In the genomic region with DNA sequence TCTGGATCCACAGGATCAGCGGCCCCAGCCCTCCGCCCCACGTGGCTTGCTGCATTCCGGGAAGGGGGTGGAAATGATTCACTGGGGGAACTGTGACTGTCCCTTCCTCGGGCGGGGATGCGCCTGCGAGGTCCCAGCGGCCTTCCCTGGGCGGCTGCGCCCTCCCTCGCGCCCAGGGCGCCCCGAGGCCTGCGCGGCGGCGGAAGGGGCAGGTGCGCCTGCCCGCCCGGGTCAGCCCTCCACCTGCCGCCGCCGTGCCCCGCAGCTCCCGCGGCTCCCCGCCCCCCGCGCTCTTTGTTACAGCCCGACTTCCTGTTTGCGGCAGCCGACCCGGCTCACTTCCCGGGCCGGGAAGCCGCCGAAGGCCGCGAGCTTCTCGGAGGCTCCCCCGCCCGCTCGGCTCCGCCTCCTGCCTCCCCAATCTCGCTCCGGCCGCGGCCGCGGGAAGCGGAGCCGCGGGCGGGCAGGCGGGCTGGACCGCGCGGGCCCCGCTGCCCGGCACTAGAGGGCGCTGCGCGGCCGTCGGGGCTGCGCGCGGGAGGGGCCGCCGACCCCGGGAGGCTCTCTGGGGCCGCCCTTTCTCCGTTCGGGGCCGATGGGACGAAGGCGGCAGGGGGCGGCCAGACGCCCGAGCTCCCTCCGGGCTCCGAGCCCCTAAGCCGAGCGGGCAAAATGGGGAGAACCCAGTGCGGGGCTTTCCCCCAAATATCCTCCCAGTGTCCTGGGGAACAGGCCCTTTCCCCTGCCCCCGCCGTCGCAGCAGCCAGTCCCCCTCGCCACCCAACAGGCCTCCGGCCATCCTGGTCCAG, we compare ENCODE assay signal across 8 cellular contexts. TPM values are rescaled to one million over a fixed set of nuclear protein-coding genes. Genes with fewer than 3 reads are reported as not detected.
DNase-seq lines count a peak whose midpoint lies in the region; ATAC-seq and TF ChIP-seq lines count a peak whose summit lies in the region.

No MANE protein-coding gene starts in this region.

- H3K79me2 ChIP-seq in DND-41 (ENCODE audit: insufficient read depth, low read length) (no peaks in the 10 kb centered on the region), trophoblast cell (ENCODE audit: control insufficient read depth, insufficient read depth, low read length, poor library complexity) (peaks cover 3% of the 10 kb centered on the region)

- CTCF ChIA-PET in IMR-90 (lab: Yijun Ruan, JAX): interaction anchor here (0.6 to 3.6 kb wide), 20 partner anchors 11 to 1924 kb away, joined by 3 to 39 read pairs (median 5); a partner anchor contains a TSS

- peak overlapping the region; percentile 90 to 96 for H4K8ac ChIP-seq in IMR-90 (ENCODE audit: low read depth in 2 of 2, low read length in 2 of 2)
- H4K8ac ChIP-seq in trophoblast cell (ENCODE audit: low read depth, low read length): peak overlapping the region; percentile 82

- POLR2A ChIA-PET in IMR-90 (lab: Charles Lee; ENCODE audit: unreplicated experiment): interaction anchor here (0.6 to 1.3 kb wide), 6 partner anchors 11 to 80 kb away, joined by 3 to 6 read pairs (median 3); a partner anchor contains a TSS
- POLR2A ChIA-PET in activated naive CD8-positive, alpha-beta T cell treated with anti-CD3 and anti-CD28 coated beads, Interleukin-2, amount 10 ng/mL, durations not matched to agents 7 days and 5 days (lab: Charles Lee): interaction anchor here (0.8 to 5.4 kb wide), 7 partner anchors 9 to 391 kb away, joined by 3 to 68 read pairs (median 4); a partner anchor contains a TSS

- H3K18ac ChIP-seq in IMR-90 (ENCODE audit: low read depth, low read length) (peak overlapping the region; percentile 69), trophoblast cell (ENCODE audit: low read length) (peak overlapping the region; percentile 3)

- no peaks in the 10 kb centered on the region for H3K27me3 Mint-ChIP-seq in activated naive CD8-positive, alpha-beta T cell treated with anti-CD3 and anti-CD28 coated beads, Interleukin-2, amount 10 ng/mL, durations not matched to agents 7 days and 5 days

- DNase-seq in DND-41: peak; percentile 79
- peak; percentile 73 for DNase-seq in IMR-90
- DNase-seq in activated naive CD8-positive, alpha-beta T cell treated with anti-CD3 and anti-CD28 coated beads, Interleukin-2, amount 10 ng/mL, durations not matched to agents 7 days and 5 days: peak; percentile 85
- DNase-seq in cardiac muscle cell (ENCODE audit: low read depth in 1 of 2, low spot score in 1 of 2): peak; percentile 83 to 84
- DNase-seq in trophoblast cell: peak; percentile 32 to 72
- peak; percentile 71 for DNase-seq in ureter (ENCODE audit: low spot score)

- H4K12ac ChIP-seq in trophoblast cell (ENCODE audit: low read depth, low read length): peak overlapping the region; percentile 58

- H2BK12ac ChIP-seq in trophoblast cell (ENCODE audit: low read length): peak overlapping the region; percentile 19

- peak overlapping the region; percentile 87 for H3K4ac ChIP-seq in IMR-90 (ENCODE audit: low read depth, low read length)
- no peak overlapping the region for H3K4ac ChIP-seq in trophoblast cell (ENCODE audit: low read depth, low read length)

- H3K4me3 Mint-ChIP-seq in activated naive CD8-positive, alpha-beta T cell treated with anti-CD3 and anti-CD28 coated beads, Interleukin-2, amount 10 ng/mL, durations not matched to agents 7 days and 5 days: peak overlapping the region; percentile 74

- H4K91ac ChIP-seq in IMR-90 (ENCODE audit: insufficient read depth, low read depth, low read length): peak overlapping the region; percentile 88
- peak overlapping the region; percentile 75 for H4K91ac ChIP-seq in trophoblast cell (ENCODE audit: low read depth, low read length)

- H3K9ac ChIP-seq in DND-41 (ENCODE audit: low read depth, low read length): peak overlapping the region; percentile 67
- H3K9ac ChIP-seq in IMR-90 (ENCODE audit: low read depth, low read length): peak overlapping the region; percentile 59
- peak overlapping the region; percentile 60 for H3K9ac ChIP-seq in trophoblast cell (ENCODE audit: low read length)

- H3K4me1 ChIP-seq in DND-41 (ENCODE audit: insufficient read depth, low read length) (peaks cover 32% of the 10 kb centered on the region), IMR-90 (ENCODE audit: control insufficient read depth, insufficient read depth, low read length) (peaks cover 21% of the 10 kb centered on the region), cardiac muscle cell (ENCODE audit: low read depth) (peaks cover 8% of the 10 kb centered on the region), trophoblast cell (ENCODE audit: control insufficient read depth in 1 of 2, insufficient read depth in 2 of 2, low read length in 2 of 2) (peaks cover 3 to 7% of the 10 kb centered on the region in 2 experiments)

- H3K14ac ChIP-seq in IMR-90 (replicated peaks; ENCODE audit: low read depth, low read length): peak overlapping the region; percentile 94
- peak overlapping the region; percentile 65 for H3K14ac ChIP-seq in trophoblast cell (ENCODE audit: low read length)

- H2BK15ac ChIP-seq in IMR-90 (ENCODE audit: low read depth, low read length): peak overlapping the region; percentile 97; the same call in 2 of the 3 replicates

- H2BK120ac ChIP-seq in IMR-90 (ENCODE audit: low read depth, low read length): peak overlapping the region; percentile 78
- no peak overlapping the region for H2BK120ac ChIP-seq in trophoblast cell (ENCODE audit: insufficient read depth, low read length, poor library complexity)

- H3K4me2 ChIP-seq in DND-41 (ENCODE audit: insufficient read depth, low read length) (peak overlapping the region; percentile 99), IMR-90 (ENCODE audit: low read depth, low read length) (peak overlapping the region; percentile 66), trophoblast cell (ENCODE audit: low read length) (peak overlapping the region; percentile 83)

- peak; percentile 68 for TF ChIP-seq CTCF in DND-41 (IDR thresholded peaks at IDR 0.05; ENCODE audit: borderline replicate concordance, extremely low read depth, low read length, poor library complexity, severe bottlenecking)
- peak; percentile 84 for TF ChIP-seq CTCF in IMR-90 (conservative IDR thresholded peaks at IDR 0.05; ENCODE audit: low read depth, low read length)
- TF ChIP-seq CTCF in cardiac muscle cell (IDR thresholded peaks at IDR 0.05; ENCODE audit: low read depth, low read length): peak; percentile 29

- H2AK9ac ChIP-seq in IMR-90 (replicated peaks; ENCODE audit: low read depth, low read length, poor library complexity): peak overlapping the region; percentile 98

- no peaks in the 10 kb centered on the region for H3K9me3 Mint-ChIP-seq in activated naive CD8-positive, alpha-beta T cell treated with anti-CD3 and anti-CD28 coated beads, Interleukin-2, amount 10 ng/mL, durations not matched to agents 7 days and 5 days

- TF ChIP-seq POLR2A in IMR-90 (IDR thresholded peaks at IDR 0.05; ENCODE audit: low read depth, low read length): peak; percentile 75

- no peaks in the 10 kb centered on the region for H3K27me3 ChIP-seq in DND-41 (ENCODE audit: insufficient read depth, low read length, poor library complexity)
- no peaks in the 10 kb centered on the region for H3K27me3 ChIP-seq in IMR-90 (ENCODE audit: control insufficient read depth, insufficient read depth, low read length)
- peaks cover 30% of the 10 kb centered on the region for H3K27me3 ChIP-seq in cardiac muscle cell
- peaks cover 4% of the 10 kb centered on the region for H3K27me3 ChIP-seq in trophoblast cell (ENCODE audit: insufficient read depth, low read length)

- H3K9me3 ChIP-seq in DND-41 (ENCODE audit: insufficient read depth, low read length, severe bottlenecking) (no peaks in the 10 kb centered on the region), IMR-90 (ENCODE audit: control insufficient read depth, insufficient read depth, low read length) (no peaks in the 10 kb centered on the region), cardiac muscle cell (ENCODE audit: low read depth) (no peaks in the 10 kb centered on the region), trophoblast cell (ENCODE audit: insufficient read depth, low read depth, low read length) (no peaks in the 10 kb centered on the region)

- H3K36me3 Mint-ChIP-seq in activated naive CD8-positive, alpha-beta T cell treated with anti-CD3 and anti-CD28 coated beads, Interleukin-2, amount 10 ng/mL, durations not matched to agents 7 days and 5 days: no peaks in the 10 kb centered on the region

- H3K23ac ChIP-seq in IMR-90 (ENCODE audit: low read depth, low read length) (peak overlapping the region; percentile 82; the same call in 1 of the 2 replicates), trophoblast cell (ENCODE audit: low read length) (no peak overlapping the region)

- H3K27ac ChIP-seq in DND-41 (ENCODE audit: low read length) (peak overlapping the region; percentile 47), IMR-90 (ENCODE audit: insufficient read depth, low read length) (peak overlapping the region; percentile 82), cardiac muscle cell (no peak overlapping the region), trophoblast cell (ENCODE audit: low read depth, low read length) (no peak overlapping the region)

- BruUV-seq in IMR-90 (replicated peaks; lab: Mats Ljungman, UMichigan): no TSS peak

- peak; percentile 77 for TF ChIP-seq RAD21 in IMR-90 (IDR thresholded peaks at IDR 0.05; ENCODE audit: low read length)

- H4K20me1 ChIP-seq in DND-41 (ENCODE audit: insufficient read depth, low read length): peaks cover 3% of the 10 kb centered on the region; the same call in 1 of the 2 replicates
- no peaks in the 10 kb centered on the region; the same call in 1 of the 2 replicates for H4K20me1 ChIP-seq in IMR-90 (ENCODE audit: insufficient read depth, low read length)

- H2BK5ac ChIP-seq in IMR-90 (ENCODE audit: low read depth, low read length, poor library complexity, severe bottlenecking): peak overlapping the region; percentile 83
- H2BK5ac ChIP-seq in trophoblast cell (ENCODE audit: low read depth, low read length, poor library complexity): no peak overlapping the region

- peak; percentile 80 for ATAC-seq in DND-41 (ENCODE audit: insufficient read depth, low read depth)
- peak; percentile 61 for ATAC-seq in GM21423 (IDR thresholded peaks at IDR 0.05; ENCODE audit: unreplicated experiment)
- ATAC-seq in IMR-90 (ENCODE audit: low read depth): peak; percentile 89
- ATAC-seq in SK-N-SH treated with all-trans-retinoic acid at 6 μM for 48 hours: peak; percentile 87
- ATAC-seq in activated naive CD8-positive, alpha-beta T cell treated with anti-CD3 and anti-CD28 coated beads, Interleukin-2, amount 10 ng/mL, durations not matched to agents 7 days and 5 days (ENCODE audit: low read depth): peak; percentile 73

- intact Hi-C loops in IMR-90 (cut with micrococcal nuclease): loop anchor here (1.0 to 5.0 kb wide), 2 partner anchors 37 to 81 kb away; no protein-coding TSS in a partner anchor

- H4K5ac ChIP-seq in IMR-90 (ENCODE audit: low read depth, low read length): peak overlapping the region; percentile 80

- no CpG with 5 or more reads among the region's 92 CpGs for WGBS in IMR-90 (ENCODE audit: extremely low coverage in 2 of 2, insufficient read length in 1 of 2), 2 experiments
- WGBS in trophoblast cell (ENCODE audit: extremely low coverage, insufficient coverage, insufficient read length): no CpG with 5 or more reads among the region's 92 CpGs

- H3K4me1 Mint-ChIP-seq in activated naive CD8-positive, alpha-beta T cell treated with anti-CD3 and anti-CD28 coated beads, Interleukin-2, amount 10 ng/mL, durations not matched to agents 7 days and 5 days: peaks cover 26% of the 10 kb centered on the region

- no peaks in the 10 kb centered on the region for H3K36me3 ChIP-seq in DND-41 (ENCODE audit: insufficient read depth, low read length)
- peaks cover 4% of the 10 kb centered on the region for H3K36me3 ChIP-seq in IMR-90 (ENCODE audit: control insufficient read depth, insufficient read depth, low read length)
- no peaks in the 10 kb centered on the region for H3K36me3 ChIP-seq in cardiac muscle cell
- H3K36me3 ChIP-seq in trophoblast cell (ENCODE audit: control insufficient read depth in 1 of 2, insufficient read depth in 2 of 2, low read length in 2 of 2): no peaks in the 10 kb centered on the region

- peak overlapping the region; percentile 37 for H3K27ac Mint-ChIP-seq in activated naive CD8-positive, alpha-beta T cell treated with anti-CD3 and anti-CD28 coated beads, Interleukin-2, amount 10 ng/mL, durations not matched to agents 7 days and 5 days

- peak overlapping the region; percentile 68 for H3K56ac ChIP-seq in IMR-90 (ENCODE audit: extremely low read depth, insufficient read depth, low read length)

- peak overlapping the region; percentile 91 for H2AFZ ChIP-seq in DND-41 (ENCODE audit: low read depth, low read length)
- H2AFZ ChIP-seq in IMR-90 (replicated peaks; ENCODE audit: low read length, poor library complexity): peak overlapping the region; percentile 96
- peak overlapping the region; percentile 73 for H2AFZ ChIP-seq in trophoblast cell (ENCODE audit: insufficient read depth, low read length, poor library complexity)

- dilution Hi-C loops in IMR-90 (cut with HindIII; ENCODE audit: low sequenced_read_pairs, unreplicated experiment): no loop called here

- in situ Hi-C loops in IMR-90 (cut with MboI; ENCODE audit: low sequenced_read_pairs): loop anchor here (5.0 kb wide), 1 partner anchor 81 kb away; no protein-coding TSS in a partner anchor

- H2AK5ac ChIP-seq in IMR-90 (ENCODE audit: low read depth, low read length): peak overlapping the region; percentile 92
- no peak overlapping the region for H2AK5ac ChIP-seq in trophoblast cell (ENCODE audit: low read length)

- H2BK20ac ChIP-seq in IMR-90 (ENCODE audit: low read depth, low read length): peak overlapping the region; percentile 19; the same call in 1 of the 2 replicates

- H3K79me1 ChIP-seq in IMR-90 (ENCODE audit: low read depth in 1 of 2, low read length in 2 of 2) (peaks cover 14 to 34% of the 10 kb centered on the region in 2 experiments; a peak in 3 of 4 replicates), trophoblast cell (ENCODE audit: low read length) (peaks cover 5% of the 10 kb centered on the region)

- H3K4me3 ChIP-seq in DND-41 (ENCODE audit: low read depth in 1 of 2, low read length in 2 of 2) (peak overlapping the region; percentile 35 to 89; a peak in 3 of 4 replicates), IMR-90 (ENCODE audit: insufficient read depth, low read depth, low read length) (peak overlapping the region; percentile 30), cardiac muscle cell (peak overlapping the region; percentile 39), trophoblast cell (ENCODE audit: low read depth, low read length) (peak overlapping the region; percentile 56)

- H3K9me1 ChIP-seq in IMR-90 (ENCODE audit: insufficient read depth, low read length): peaks cover 21% of the 10 kb centered on the region

RNA-seq across cellular contexts. Expression of a gene that starts 11.5 kb away (rescaled TPM):
- total RNA-seq in IMR-90 (2012; rRNA removed) (41.9 and 51.3 TPM in 2 replicates), cardiac muscle cell (6.0 and 8.0 TPM in 2 replicates), ureter (9.2 TPM)
- polyA plus RNA-seq in IMR-90 (2012; rRNA removed) (72.5 and 77.8 TPM in 2 replicates), cardiac muscle cell (3.1 and 5.0 TPM in 2 replicates)
- polyA plus RNA-seq in IMR-90 (2012; cell fraction: cytosol; rRNA removed): 40.3 and 108 TPM in 2 replicates
- 31.6 and 74.8 TPM in 2 replicates for polyA plus RNA-seq in IMR-90 (2012; cell fraction: nucleus; rRNA removed; ENCODE audit: low replicate concordance)
- 10 to 100 TPM; 13.9 to 14.1 TPM for total RNA-seq in activated naive CD8-positive, alpha-beta T cell treated with anti-CD3 and anti-CD28 coated beads, Interleukin-2, amount 10 ng/mL, durations not matched to agents 7 days and 5 days
- 48.6 and 53.4 TPM in 2 replicates for polyA plus RNA-seq in trophoblast cell (2013)

RNA-seq across cellular contexts. Expression of a gene that starts 12.6 kb away (rescaled TPM):
- 1.7 and 1.8 TPM in 2 replicates for total RNA-seq in IMR-90 (2012; rRNA removed)
- 3.4 and 3.6 TPM in 2 replicates for polyA plus RNA-seq in IMR-90 (2012; rRNA removed)
- polyA plus RNA-seq in IMR-90 (2012; cell fraction: cytosol; rRNA removed): 2.3 and 2.9 TPM in 2 replicates
- 2.4 and 5.1 TPM in 2 replicates for polyA plus RNA-seq in IMR-90 (2012; cell fraction: nucleus; rRNA removed; ENCODE audit: low replicate concordance)
- under 1 TPM in 1 of 2 experiments, not detected in 1; 0.11 TPM for total RNA-seq in activated naive CD8-positive, alpha-beta T cell treated with anti-CD3 and anti-CD28 coated beads, Interleukin-2, amount 10 ng/mL, durations not matched to agents 7 days and 5 days
- 0.11 and 0.71 TPM in 2 replicates for total RNA-seq in cardiac muscle cell
- polyA plus RNA-seq in cardiac muscle cell: 0.42 TPM in 1 of 2 replicates, not detected in the other
- 0.05 and 0.06 TPM in 2 replicates for polyA plus RNA-seq in trophoblast cell (2013)
- total RNA-seq in ureter: 15.2 TPM

RNA-seq across cellular contexts. Expression of a gene that starts 47.5 kb away (rescaled TPM):
- 30.0 and 32.3 TPM in 2 replicates for total RNA-seq in IMR-90 (2012; rRNA removed)
- polyA plus RNA-seq in IMR-90 (2012; rRNA removed): 19.3 and 20.8 TPM in 2 replicates
- polyA plus RNA-seq in IMR-90 (2012; cell fraction: cytosol; rRNA removed): 15.0 and 19.5 TPM in 2 replicates
- polyA plus RNA-seq in IMR-90 (2012; cell fraction: nucleus; rRNA removed; ENCODE audit: low replicate concordance): 15.5 and 29.3 TPM in 2 replicates
- 10 to 100 TPM; 20.1 to 21.2 TPM for total RNA-seq in activated naive CD8-positive, alpha-beta T cell treated with anti-CD3 and anti-CD28 coated beads, Interleukin-2, amount 10 ng/mL, durations not matched to agents 7 days and 5 days
- 34.1 and 35.8 TPM in 2 replicates for total RNA-seq in cardiac muscle cell
- polyA plus RNA-seq in cardiac muscle cell: 20.5 and 28.7 TPM in 2 replicates
- polyA plus RNA-seq in trophoblast cell (2013): 14.3 and 14.7 TPM in 2 replicates
- 30.0 TPM for total RNA-seq in ureter

Comparison
In these comparisons a context has a peak if more than half of its experiments do, and no peak if none do; other contexts are left out.
1. H3K27ac ChIP-seq: peak in DND-41 (single experiment) and IMR-90 (single experiment); none in cardiac muscle cell (single experiment) and trophoblast cell (single experiment).
2. CTCF ChIP-seq: peak in every context shown above with its lines; median percentile 84 in IMR-90; 68 in DND-41; 29 in cardiac muscle cell.
3. Peak in every context shown above with its lines, with median percentiles within 50 percentile points of each other: ATAC-seq, DNase-seq, H2AFZ ChIP-seq, H3K4me2 ChIP-seq, H3K4me3 ChIP-seq and H3K9ac ChIP-seq.